Comparison of ENCODE assay signal across 8 cellular contexts in the genomic region with DNA sequence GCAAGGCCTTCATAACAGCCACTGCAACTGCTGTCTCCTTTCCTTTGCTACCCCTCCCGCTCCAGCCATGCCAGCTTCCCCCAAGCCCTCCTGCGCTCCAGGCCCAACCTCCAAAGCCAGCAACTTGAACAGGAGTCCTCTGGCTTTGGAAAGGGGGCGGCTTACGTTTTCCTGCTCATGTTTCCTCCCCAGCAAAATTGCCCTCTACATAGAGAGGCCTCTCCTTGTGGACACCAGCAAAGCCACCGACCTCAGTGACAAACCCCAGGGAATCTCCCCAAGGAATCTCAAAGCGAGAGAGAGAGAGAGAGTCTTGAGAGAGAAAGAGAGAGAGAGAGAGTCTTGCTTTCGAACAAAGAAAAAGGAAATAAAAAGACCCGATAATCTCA. TPM values are rescaled to one million over a fixed set of nuclear protein-coding genes. Genes with fewer than 3 reads are reported as not detected.
DNase-seq lines count a peak whose midpoint lies in the region; ATAC-seq and TF ChIP-seq lines count a peak whose summit lies in the region.

No MANE protein-coding gene starts in this region.

- peaks cover 36% of the 10 kb centered on the region for H3K36me3 Mint-ChIP-seq in CD4-positive, CD25-positive, alpha-beta regulatory T cell
- peaks cover 35% of the 10 kb centered on the region for H3K36me3 Mint-ChIP-seq in stimulated activated naive CD8-positive, alpha-beta T cell treated with anti-CD3 and anti-CD28 coated beads, Interleukin-15, Interleukin-2, amounts not matched to agents 100 ng/mL and 50 ng/mL, for 24 hours (ENCODE audit: low read depth)

- peaks cover 11 to 66% (median 46%) of the 10 kb centered on the region in 4 donors for H3K4me1 Mint-ChIP-seq in CD4-positive, CD25-positive, alpha-beta regulatory T cell
- H3K4me1 Mint-ChIP-seq in stimulated activated naive CD8-positive, alpha-beta T cell treated with anti-CD3 and anti-CD28 coated beads, Interleukin-15, Interleukin-2, amounts not matched to agents 100 ng/mL and 50 ng/mL, for 24 hours (ENCODE audit: low read depth), result peaks cover 45% of the 10 kb centered on the region

- peak overlapping the region; percentile 15 to 98 (median 97) for H3K27ac Mint-ChIP-seq in CD4-positive, CD25-positive, alpha-beta regulatory T cell
- H3K27ac Mint-ChIP-seq in stimulated activated naive CD8-positive, alpha-beta T cell treated with anti-CD3 and anti-CD28 coated beads, Interleukin-15, Interleukin-2, amounts not matched to agents 100 ng/mL and 50 ng/mL, for 24 hours, result peak overlapping the region; percentile 97

- DNase-seq in CD4-positive, CD25-positive, alpha-beta regulatory T cell, result peak in 1 of 3 donors; percentile 12
- no peak for DNase-seq in HL-60 (ENCODE audit: low read depth in 1 of 2, low spot score in 1 of 2)
- peak; percentile 70 for DNase-seq in islet precursor cell
- no peak for DNase-seq in stimulated activated CD4-positive, alpha-beta T cell treated with anti-CD3 and anti-CD28 coated beads, Interleukin-2, amount 100 ng/mL, for 48 hours
- no peak for DNase-seq in stimulated activated CD4-positive, alpha-beta T cell treated with anti-CD3 and anti-CD28 coated beads, Interleukin-15, amount 100 ng/mL, for 24 hours

- no peak for TF ChIP-seq CTCF in HL-60 (IDR thresholded peaks at IDR 0.05; ENCODE audit: insufficient read depth, low read length)

- ATAC-seq in CD4-positive, CD25-positive, alpha-beta regulatory T cell (ENCODE audit: low read depth in 2 of 2), result peak in 1 of 2 donors; percentile 6
- peak; percentile 10 for ATAC-seq in GM21360 (IDR thresholded peaks at IDR 0.05; ENCODE audit: unreplicated experiment)

- H3K36me3 ChIP-seq in CD4-positive, CD25-positive, alpha-beta regulatory T cell (ENCODE audit: control insufficient read depth, insufficient read depth, low read length), result peaks cover 31% of the 10 kb centered on the region

- H3K9me3 Mint-ChIP-seq in CD4-positive, CD25-positive, alpha-beta regulatory T cell, result no peaks in the 10 kb centered on the region
- H3K9me3 Mint-ChIP-seq in stimulated activated naive CD8-positive, alpha-beta T cell treated with anti-CD3 and anti-CD28 coated beads, Interleukin-15, Interleukin-2, amounts not matched to agents 100 ng/mL and 50 ng/mL, for 24 hours, result no peaks in the 10 kb centered on the region

- no peaks in the 10 kb centered on the region for H3K27me3 Mint-ChIP-seq in CD4-positive, CD25-positive, alpha-beta regulatory T cell
- H3K27me3 Mint-ChIP-seq in stimulated activated naive CD8-positive, alpha-beta T cell treated with anti-CD3 and anti-CD28 coated beads, Interleukin-15, Interleukin-2, amounts not matched to agents 100 ng/mL and 50 ng/mL, for 24 hours, result no peaks in the 10 kb centered on the region

- peak overlapping the region; percentile 88 for H3K27ac ChIP-seq in CD4-positive, CD25-positive, alpha-beta regulatory T cell (ENCODE audit: insufficient read depth, low read length, poor library complexity, severe bottlenecking)
- H3K27ac ChIP-seq in HL-60 (replicated peaks) (peak overlapping the region; percentile 94), angular gyrus (ENCODE audit: low read depth, low read length) (peak overlapping the region; percentile 84)

- no peaks in the 10 kb centered on the region for H3K27me3 ChIP-seq in CD4-positive, CD25-positive, alpha-beta regulatory T cell (ENCODE audit: control insufficient read depth, insufficient read depth, low read length)
- no peaks in the 10 kb centered on the region for H3K27me3 ChIP-seq in HL-60 (ENCODE audit: insufficient read depth, poor library complexity, severe bottlenecking)

- H3K4me3 ChIP-seq in CD4-positive, CD25-positive, alpha-beta regulatory T cell (ENCODE audit: low read depth, low read length), result peak overlapping the region; percentile 99
- H3K4me3 ChIP-seq in HL-60 (replicated peaks; ENCODE audit: insufficient read depth, low read length), result no peak overlapping the region; the same call in 1 of the 2 replicates

- peak overlapping the region; percentile 92 to 99 (median 96) for H3K4me3 Mint-ChIP-seq in CD4-positive, CD25-positive, alpha-beta regulatory T cell
- peak overlapping the region; percentile 97 for H3K4me3 Mint-ChIP-seq in stimulated activated naive CD8-positive, alpha-beta T cell treated with anti-CD3 and anti-CD28 coated beads, Interleukin-15, Interleukin-2, amounts not matched to agents 100 ng/mL and 50 ng/mL, for 24 hours

- H3K9me3 ChIP-seq in CD4-positive, CD25-positive, alpha-beta regulatory T cell (ENCODE audit: control insufficient read depth in 2 of 2, low read length in 2 of 2), result no peaks in the 10 kb centered on the region

- H3K4me1 ChIP-seq in CD4-positive, CD25-positive, alpha-beta regulatory T cell (ENCODE audit: control insufficient read depth, insufficient read depth, low read length, poor library complexity, severe bottlenecking), result peaks cover 44% of the 10 kb centered on the region

RNA-seq across cellular contexts. Expression of a gene that starts 0.4 kb away (rescaled TPM):
- total RNA-seq in CD4-positive, CD25-positive, alpha-beta regulatory T cell, result 35.9 TPM
- polyA plus RNA-seq in CD4-positive, CD25-positive, alpha-beta regulatory T cell, result 10 to 100 TPM in 3 of 4 donors, 1 to 10 TPM in 1; 9.7 to 14.5 (median 12.2) TPM

RNA-seq across cellular contexts. Expression of a gene that starts 17.1 kb away (rescaled TPM):
- total RNA-seq in CD4-positive, CD25-positive, alpha-beta regulatory T cell, result 125 TPM
- polyA plus RNA-seq in CD4-positive, CD25-positive, alpha-beta regulatory T cell, result 10 to 100 TPM; 79.3 to 91.5 (median 82.7) TPM

RNA-seq across cellular contexts. Expression of a gene that starts 42.7 kb away (rescaled TPM):
- not detected for total RNA-seq in CD4-positive, CD25-positive, alpha-beta regulatory T cell
- under 1 TPM in 1 of 4 donors, not detected in 3; 0.33 TPM for polyA plus RNA-seq in CD4-positive, CD25-positive, alpha-beta regulatory T cell

RNA-seq across cellular contexts. Expression of a gene that starts 55.3 kb away (rescaled TPM):
- total RNA-seq in CD4-positive, CD25-positive, alpha-beta regulatory T cell, result 279 TPM
- polyA plus RNA-seq in CD4-positive, CD25-positive, alpha-beta regulatory T cell, result 10 to 100 TPM; 67.4 to 100.0 (median 71.2) TPM
